Comparison of ENCODE assay signal across 8 cellular contexts in the genomic region with DNA sequence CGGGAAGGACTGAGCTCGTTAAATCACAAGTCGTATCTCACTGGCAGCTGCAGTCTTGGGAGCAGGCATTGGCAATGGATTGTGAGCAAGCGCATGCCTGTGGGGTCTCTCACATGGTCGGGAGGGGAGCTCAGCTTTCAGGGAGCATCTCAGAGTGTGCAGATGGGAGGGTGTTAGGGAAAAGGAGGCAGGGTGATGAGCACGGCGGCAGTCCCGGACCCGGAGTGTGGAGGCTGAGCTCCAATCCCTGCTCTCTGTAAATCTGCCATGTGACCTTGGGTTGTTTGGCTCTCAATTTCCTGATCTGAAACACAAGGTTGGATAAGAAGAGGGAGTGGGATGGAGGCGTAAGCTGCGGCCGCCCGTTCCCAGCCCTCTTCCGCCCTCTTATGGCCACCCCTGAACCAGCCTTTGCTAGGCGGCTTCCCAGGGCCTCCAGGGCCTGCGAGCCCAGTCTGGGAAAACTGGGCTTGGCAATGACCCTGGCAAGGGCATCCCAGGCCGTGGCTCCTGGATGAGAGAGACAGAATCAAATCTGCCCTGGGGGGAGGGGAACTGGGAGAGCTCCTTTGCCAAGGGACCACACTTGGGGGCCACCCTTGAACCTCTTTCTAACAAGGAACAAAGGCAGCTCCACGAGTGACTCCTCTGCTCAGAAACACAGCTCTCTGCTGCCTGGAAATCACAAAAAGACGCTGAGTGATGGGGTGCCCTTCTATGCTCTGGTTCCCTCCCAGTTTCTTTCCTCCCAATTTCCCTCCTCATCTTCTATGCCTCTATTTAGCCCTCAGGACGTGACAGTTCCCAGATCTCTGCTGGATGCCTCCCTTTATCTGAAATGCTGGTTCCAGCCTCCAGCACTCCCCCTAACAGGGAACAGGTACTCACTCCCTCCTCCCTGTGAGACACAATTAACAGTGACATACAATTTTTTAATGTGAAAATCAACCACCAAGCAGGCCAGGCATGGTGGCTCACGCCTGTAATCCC. TPM values are rescaled to one million over a fixed set of nuclear protein-coding genes. Genes with fewer than 3 reads are reported as not detected.
DNase-seq lines count a peak whose midpoint lies in the region; ATAC-seq and TF ChIP-seq lines count a peak whose summit lies in the region.

No MANE protein-coding gene starts in this region.

- peak; percentile 77 to 90 (median 80) for TF ChIP-seq CTCF in sigmoid colon (IDR thresholded peaks at IDR 0.05)

- DNase-seq in C1 segment of cervical spinal cord (lab: John Stamatoyannopoulos, UW) (peak in 13 of 14 donors; percentile 17 to 84 (median 56)), HAP-1 (ENCODE audit: low spot score in 2 of 2) (peak; percentile 61 to 80), NCI-H774 (lab: John Stamatoyannopoulos, UW) (peak; percentile 14), T47D (ENCODE audit: low read depth in 1 of 2, low spot score in 1 of 2) (peak; percentile 70 to 84), sigmoid colon (peak; percentile 86)

- peak overlapping the region; percentile 23 for H3K9ac ChIP-seq in iPS-20b (ENCODE audit: low read depth, low read length)

- in situ Hi-C loops in HAP-1 (cut with MboI; ENCODE audit: low sequenced_read_pairs), result no loop called here
- in situ Hi-C loops in T47D (cut with HindIII; ENCODE audit: low pct_unique_long_range_greater_than_20kb, low sequenced_read_pairs), result no loop called here

- H3K9me3 ChIP-seq in HAP-1, result no peaks in the 10 kb centered on the region
- H3K9me3 ChIP-seq in iPS-20b (ENCODE audit: insufficient read depth, low read depth, low read length), result no peaks in the 10 kb centered on the region
- H3K9me3 ChIP-seq in sigmoid colon, result no peaks in the 10 kb centered on the region

- H3K27ac ChIP-seq in iPS-20b (ENCODE audit: low read length), result no peak overlapping the region
- peak overlapping the region in 2 of 4 donors; percentile 29 for H3K27ac ChIP-seq in sigmoid colon

- H3K4me1 ChIP-seq in HAP-1, result no peaks in the 10 kb centered on the region
- H3K4me1 ChIP-seq in iPS-20b (ENCODE audit: insufficient read depth, low read length), result peaks cover 6% of the 10 kb centered on the region; the same call in 1 of the 2 replicates
- peaks cover 0 to 21% (median 12%) of the 10 kb centered on the region in 4 donors for H3K4me1 ChIP-seq in sigmoid colon

- no peak for TF ChIP-seq EP300 in sigmoid colon (IDR thresholded peaks at IDR 0.05)

- H3K27me3 ChIP-seq in HAP-1 (ENCODE audit: low read depth) (0 out of 2 replicates have a peak, but pooled peaks cover 5% of the 10 kb centered on the region), iPS-20b (ENCODE audit: insufficient read depth, low read length) (peaks cover 13% of the 10 kb centered on the region), sigmoid colon (no peaks in the 10 kb centered on the region)

- WGBS in sigmoid colon, 2 donors, result 17 to 21% methylated on average over 21 of the region's 21 CpGs

- no peak for TF ChIP-seq POLR2A in sigmoid colon (IDR thresholded peaks at IDR 0.05)

- intact Hi-C loops in sigmoid colon (cut with DNase I), result loop anchor here (1.0 to 10.0 kb wide), 4 partner anchors 43 to 395 kb away; no protein-coding TSS in a partner anchor

- no peak for ATAC-seq in GM18517 (IDR thresholded peaks at IDR 0.05; ENCODE audit: unreplicated experiment)
- no peak for ATAC-seq in HG03571 (IDR thresholded peaks at IDR 0.05; ENCODE audit: unreplicated experiment)

- H3K4me3 ChIP-seq in HAP-1, result no peak overlapping the region
- peak overlapping the region; percentile 69 for H3K4me3 ChIP-seq in iPS-20b (ENCODE audit: low read length)
- H3K4me3 ChIP-seq in sigmoid colon, result peak overlapping the region in 2 of 4 donors; percentile 27 to 28

- no peaks in the 10 kb centered on the region for H3K36me3 ChIP-seq in HAP-1 (replicated peaks)
- H3K36me3 ChIP-seq in iPS-20b (ENCODE audit: insufficient read depth, low read depth, low read length), result no peaks in the 10 kb centered on the region
- no peaks in the 10 kb centered on the region for H3K36me3 ChIP-seq in sigmoid colon

RNA-seq across cellular contexts. Expression of gene LOXL4, which starts 41.7 kb away (rescaled TPM):
- 10 to 100 TPM in 3 of 4 donors, 1 to 10 TPM in 1; 6.7 to 15.8 (median 11.3) TPM for total RNA-seq in sigmoid colon
- polyA plus RNA-seq in sigmoid colon, result 1 to 10 TPM in 2 of 3 donors, not detected in 1; 1.1 to 1.8 TPM

Comparison
In these comparisons a context has a peak if more than half of its experiments do, and no peak if none do; other contexts are left out.
1. DNase-seq: peak in every context shown above with its lines; median percentile 86 in sigmoid colon; 77 in T47D; 70 in HAP-1; 56 in C1 segment of cervical spinal cord; 14 in NCI-H774.